19 cellular contexts compared by ENCODE assay signal in the genomic region with DNA sequence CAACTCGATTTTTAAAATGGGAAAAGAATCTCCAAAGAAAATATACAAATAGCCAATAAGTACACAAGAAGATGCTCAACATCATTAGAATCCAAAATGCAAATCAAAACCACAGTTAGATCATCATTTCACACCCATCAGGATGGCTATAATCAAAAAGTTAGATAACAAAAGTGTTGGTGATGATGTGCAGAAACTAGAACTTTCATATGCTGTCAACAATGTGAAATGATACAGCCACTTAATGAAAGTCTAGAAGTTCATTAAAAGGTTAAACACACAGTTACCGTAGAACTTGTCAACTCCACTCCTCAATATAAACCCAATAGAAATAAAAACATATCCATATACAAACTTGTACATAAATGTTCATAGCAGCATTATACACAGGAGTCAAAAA. TPM values are rescaled to one million over a fixed set of nuclear protein-coding genes. Genes with fewer than 3 reads are reported as not detected.
DNase-seq lines count a peak whose midpoint lies in the region; ATAC-seq, FAIRE-seq and TF ChIP-seq lines count a peak whose summit lies in the region.
"Had no signal": no experiment of that assay in that cellular context is flagged by ENCODE, and none has a peak within 500 bp of the region (broad histone marks: within the 10 kb centered on the region; RNA-seq: fewer than 3 reads in every experiment).

No MANE protein-coding gene starts in this region.

- no peaks in the 10 kb centered on the region for H3K9me2 ChIP-seq in Loucy (replicated peaks; ENCODE audit: low read depth, low read length)

- H3K36me3 ChIP-seq in Loucy (ENCODE audit: insufficient read depth, low read length) (peaks cover 57% of the 10 kb centered on the region), endodermal cell (ENCODE audit: control insufficient read depth, insufficient read depth, low read length) (peaks cover 60% of the 10 kb centered on the region)

- H3K4me1 Mint-ChIP-seq in chondrocyte (ENCODE audit: low read depth) (peaks cover 40% of the 10 kb centered on the region), endodermal cell (peaks cover 3% of the 10 kb centered on the region)
- H3K4me1 Mint-ChIP-seq in activated naive CD8-positive, alpha-beta T cell treated with anti-CD3 and anti-CD28 coated beads for 36 hours, result peaks cover 14% of the 10 kb centered on the region
- H3K4me1 Mint-ChIP-seq: H9 had no signal

- H3K27me3 Mint-ChIP-seq in chondrocyte (ENCODE audit: low read depth) (no peaks in the 10 kb centered on the region), endodermal cell (ENCODE audit: insufficient read depth) (no peaks in the 10 kb centered on the region)
- no peaks in the 10 kb centered on the region for H3K27me3 Mint-ChIP-seq in activated naive CD8-positive, alpha-beta T cell treated with anti-CD3 and anti-CD28 coated beads for 36 hours

- DNase-seq in D721Med (ENCODE audit: insufficient read length, low spot score) (no peak), chondrocyte (ENCODE audit: low spot score) (no peak), endodermal cell (no peak)
- DNase-seq in activated naive CD8-positive, alpha-beta T cell treated with anti-CD3 and anti-CD28 coated beads for 36 hours, result no peak
- DNase-seq in stimulated activated naive CD8-positive, alpha-beta T cell treated with anti-CD3 and anti-CD28 coated beads, Interleukin-15, Interleukin-2, amounts not matched to agents 100 U/mL and 50 U/mL, for 24 hours, result no peak
- DNase-seq: Calu3; CD8-positive, alpha-beta T cell; DMS 273 treated with DMSO at 0.1 percent for 48 hours; DMS53; DND-41; H9 had no signal

- H3K27ac ChIP-seq in endodermal cell (ENCODE audit: low read depth, low read length), result no peak overlapping the region
- H3K27ac ChIP-seq: BLaER1 treated with 17β-estradiol and CSF1 and Interleukin-3, amounts not matched to agents 10 nM and 100 nM had no signal

- peak; percentile 69 for FAIRE-seq in D721Med (lab: Jason Lieb, UNC)
- FAIRE-seq: A204.1, GM12892, GM18507, H1, HTR-8/SVneo, K562 had no signal

- H4K20me1 ChIP-seq in Loucy (ENCODE audit: insufficient read depth, low read length, poor library complexity, severe bottlenecking), result peaks cover 71% of the 10 kb centered on the region

- H3K9ac ChIP-seq in Loucy (ENCODE audit: low read depth, low read length, poor library complexity, severe bottlenecking), result no peak overlapping the region
- no peak overlapping the region for H3K9ac ChIP-seq in endodermal cell (ENCODE audit: extremely low read depth, low read length, poor library complexity, severe bottlenecking)
- H3K9ac ChIP-seq: BLaER1 treated with 17β-estradiol and CSF1 and Interleukin-3, amounts not matched to agents 10 nM and 100 nM had no signal

- H3K4me1 ChIP-seq in Loucy (ENCODE audit: insufficient read depth, low read length, poor library complexity, severe bottlenecking) (peaks cover 31% of the 10 kb centered on the region), endodermal cell (ENCODE audit: control insufficient read depth, insufficient read depth, low read length) (no peaks in the 10 kb centered on the region)

- H3K27me3 ChIP-seq in Loucy (ENCODE audit: insufficient read depth, low read length, poor library complexity, severe bottlenecking) (no peaks in the 10 kb centered on the region), endodermal cell (ENCODE audit: control insufficient read depth, insufficient read depth, low read length, poor library complexity, severe bottlenecking) (no peaks in the 10 kb centered on the region)
- H3K27me3 ChIP-seq: BLaER1 treated with 17β-estradiol and CSF1 and Interleukin-3, amounts not matched to agents 10 nM and 100 nM had no signal

- no peak for ATAC-seq in stimulated activated naive CD8-positive, alpha-beta T cell treated with anti-CD3 and anti-CD28 coated beads, Interleukin-15, Interleukin-2, amounts not matched to agents 100 U/mL and 50 U/mL, for 24 hours
- ATAC-seq: CD8-positive, alpha-beta T cell; K562 had no signal

- H3K4me3 ChIP-seq in Loucy (ENCODE audit: low read length, poor library complexity, severe bottlenecking) (no peak overlapping the region), endodermal cell (ENCODE audit: low read length) (no peak overlapping the region)
- H3K4me3 ChIP-seq: BLaER1 treated with 17β-estradiol and CSF1 and Interleukin-3, amounts not matched to agents 10 nM and 100 nM; K562 had no signal

- no peaks in the 10 kb centered on the region for H3F3A ChIP-seq in Loucy (ENCODE audit: low read depth)

- peaks cover 5% of the 10 kb centered on the region for H3K36me3 Mint-ChIP-seq in chondrocyte (ENCODE audit: low read depth)
- H3K36me3 Mint-ChIP-seq in activated naive CD8-positive, alpha-beta T cell treated with anti-CD3 and anti-CD28 coated beads for 36 hours, result peaks cover 23% of the 10 kb centered on the region
- peaks cover 45% of the 10 kb centered on the region for H3K36me3 Mint-ChIP-seq in endodermal cell (ENCODE audit: low read depth)

- WGBS in endodermal cell (ENCODE audit: insufficient coverage in 1 of 2, insufficient read length in 1 of 2), 2 experiments, result 100% methylated on average over 2 of the region's 2 CpGs; no CpG with 5 or more reads in 1 of the 2 experiments

- H3K79me2 ChIP-seq in Loucy (ENCODE audit: insufficient read depth, low read length), result peaks cover 99% of the 10 kb centered on the region

- H3K4me3 Mint-ChIP-seq in chondrocyte (ENCODE audit: unreplicated experiment) (no peak overlapping the region), endodermal cell (no peak overlapping the region)
- H3K4me3 Mint-ChIP-seq in activated naive CD8-positive, alpha-beta T cell treated with anti-CD3 and anti-CD28 coated beads for 36 hours, result no peak overlapping the region
- H3K4me3 Mint-ChIP-seq: CD8-positive, alpha-beta T cell; H9 had no signal

- no peaks in the 10 kb centered on the region for H3K9me3 Mint-ChIP-seq in chondrocyte (ENCODE audit: low read depth)
- no peaks in the 10 kb centered on the region for H3K9me3 Mint-ChIP-seq in activated naive CD8-positive, alpha-beta T cell treated with anti-CD3 and anti-CD28 coated beads for 36 hours
- H3K9me3 Mint-ChIP-seq in endodermal cell, result no peaks in the 10 kb centered on the region
- H3K9me3 Mint-ChIP-seq: CD8-positive, alpha-beta T cell; H9 had no signal

- no peak for TF ChIP-seq CTCF in D721Med (IDR thresholded peaks at IDR 0.05; ENCODE audit: insufficient read depth, missing control alignments)
- no peak for TF ChIP-seq CTCF in Loucy (conservative IDR thresholded peaks at IDR 0.05; ENCODE audit: low read length)
- no peak for TF ChIP-seq CTCF in chondrocyte (IDR thresholded peaks at IDR 0.05)
- TF ChIP-seq CTCF in endodermal cell (conservative IDR thresholded peaks at IDR 0.05), result no peak

- no peak overlapping the region for H2AFZ ChIP-seq in Loucy (ENCODE audit: low read length)

- no peaks in the 10 kb centered on the region for H3K9me3 ChIP-seq in Loucy (ENCODE audit: insufficient read depth, low read depth, low read length)
- H3K9me3 ChIP-seq in endodermal cell (ENCODE audit: control insufficient read depth, low read length), result no peaks in the 10 kb centered on the region

- H3K27ac Mint-ChIP-seq in chondrocyte (ENCODE audit: unreplicated experiment) (peak overlapping the region; percentile 76), endodermal cell (no peak overlapping the region)
- H3K27ac Mint-ChIP-seq in activated naive CD8-positive, alpha-beta T cell treated with anti-CD3 and anti-CD28 coated beads for 36 hours, result no peak overlapping the region
- H3K27ac Mint-ChIP-seq: CD8-positive, alpha-beta T cell; H9 had no signal

- peak overlapping the region; percentile 5 for H3K4me2 ChIP-seq in Loucy (ENCODE audit: low read depth, low read length, poor library complexity, severe bottlenecking)

RNA-seq across cellular contexts. Expression of gene ZC3H13, which starts 11.8 kb away (rescaled TPM):
- total RNA-seq in chondrocyte, result 38.8 to 45.0 TPM (median 39.6 TPM) in 3 replicates
- 10 to 100 TPM; 41.6 to 45.7 TPM for total RNA-seq in activated naive CD8-positive, alpha-beta T cell treated with anti-CD3 and anti-CD28 coated beads for 36 hours
- 10 to 100 TPM; 58.1 to 62.4 TPM for total RNA-seq in endodermal cell
- 39.0 TPM for polyA plus RNA-seq in endodermal cell (2013, experiment 1 of 2)
- 39.5 TPM for polyA plus RNA-seq in endodermal cell (2013, experiment 2 of 2)
